2 cellular contexts compared by ENCODE assay signal in the genomic region with DNA sequence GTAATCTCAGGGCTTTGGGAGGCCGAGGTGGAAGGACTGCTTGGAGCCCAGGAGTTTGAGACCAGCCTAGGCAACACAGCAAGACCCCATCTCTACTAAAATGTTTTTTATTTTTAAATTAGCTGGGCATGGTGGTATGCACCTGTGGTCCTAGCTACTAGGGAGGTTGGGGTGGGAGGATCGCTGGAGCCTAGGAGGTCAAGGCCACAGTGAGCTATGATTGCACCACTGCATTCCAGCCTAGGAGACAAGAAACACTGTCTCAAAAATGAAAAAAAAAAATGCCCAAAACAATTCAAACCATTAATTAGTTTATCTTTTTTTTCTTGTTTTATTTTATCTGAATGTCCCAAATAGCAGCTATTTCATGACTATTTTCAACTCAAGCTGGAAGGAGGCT.
TF ChIP-seq lines count a peak whose summit lies in the region.

No MANE protein-coding gene starts in this region.

TF ChIP-seq in HCT116, 20 proteins besides CTCF, POLR2A, EP300 and RAD21 (continued from another document):
- TF ChIP-seq CBX3 (IDR thresholded peaks at IDR 0.05; ENCODE audit: low read depth) (no peak), ZFX (IDR thresholded peaks at IDR 0.05) (no peak), FOSL1 (IDR thresholded peaks at IDR 0.05; ENCODE audit: low read depth) (no peak), POLR2AphosphoS5 (IDR thresholded peaks at IDR 0.05; ENCODE audit: low read depth, low read length) (no peak), EZH2phosphoT487 (IDR thresholded peaks at IDR 0.05; ENCODE audit: borderline replicate concordance) (no peak), EZH2 (IDR thresholded peaks at IDR 0.05) (no peak), CEBPB (IDR thresholded peaks at IDR 0.05; ENCODE audit: low read depth) (no peak), ELF1 (IDR thresholded peaks at IDR 0.05; ENCODE audit: borderline replicate concordance, low read depth) (no peak), MAX (IDR thresholded peaks at IDR 0.05) (no peak), JUND (IDR thresholded peaks at IDR 0.05) (no peak), TCF7L2 (IDR thresholded peaks at IDR 0.05; ENCODE audit: borderline replicate concordance, extremely low read depth, insufficient read depth, insufficient read length) (no peak), SIN3A (IDR thresholded peaks at IDR 0.05; ENCODE audit: low read depth) (no peak), EGR1 (IDR thresholded peaks at IDR 0.05; ENCODE audit: low read depth) (no peak)
- TF ChIP-seq, protein P1, sequence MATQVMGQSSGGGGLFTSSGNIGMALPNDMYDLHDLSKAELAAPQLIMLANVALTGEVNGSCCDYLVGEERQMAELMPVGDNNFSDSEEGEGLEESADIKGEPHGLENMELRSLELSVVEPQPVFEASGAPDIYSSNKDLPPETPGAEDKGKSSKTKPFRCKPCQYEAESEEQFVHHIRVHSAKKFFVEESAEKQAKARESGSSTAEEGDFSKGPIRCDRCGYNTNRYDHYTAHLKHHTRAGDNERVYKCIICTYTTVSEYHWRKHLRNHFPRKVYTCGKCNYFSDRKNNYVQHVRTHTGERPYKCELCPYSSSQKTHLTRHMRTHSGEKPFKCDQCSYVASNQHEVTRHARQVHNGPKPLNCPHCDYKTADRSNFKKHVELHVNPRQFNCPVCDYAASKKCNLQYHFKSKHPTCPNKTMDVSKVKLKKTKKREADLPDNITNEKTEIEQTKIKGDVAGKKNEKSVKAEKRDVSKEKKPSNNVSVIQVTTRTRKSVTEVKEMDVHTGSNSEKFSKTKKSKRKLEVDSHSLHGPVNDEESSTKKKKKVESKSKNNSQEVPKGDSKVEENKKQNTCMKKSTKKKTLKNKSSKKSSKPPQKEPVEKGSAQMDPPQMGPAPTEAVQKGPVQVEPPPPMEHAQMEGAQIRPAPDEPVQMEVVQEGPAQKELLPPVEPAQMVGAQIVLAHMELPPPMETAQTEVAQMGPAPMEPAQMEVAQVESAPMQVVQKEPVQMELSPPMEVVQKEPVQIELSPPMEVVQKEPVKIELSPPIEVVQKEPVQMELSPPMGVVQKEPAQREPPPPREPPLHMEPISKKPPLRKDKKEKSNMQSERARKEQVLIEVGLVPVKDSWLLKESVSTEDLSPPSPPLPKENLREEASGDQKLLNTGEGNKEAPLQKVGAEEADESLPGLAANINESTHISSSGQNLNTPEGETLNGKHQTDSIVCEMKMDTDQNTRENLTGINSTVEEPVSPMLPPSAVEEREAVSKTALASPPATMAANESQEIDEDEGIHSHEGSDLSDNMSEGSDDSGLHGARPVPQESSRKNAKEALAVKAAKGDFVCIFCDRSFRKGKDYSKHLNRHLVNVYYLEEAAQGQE (IDR thresholded peaks at IDR 0.05; ENCODE audit: low read depth), result no peak
- TF ChIP-seq, protein P2, sequence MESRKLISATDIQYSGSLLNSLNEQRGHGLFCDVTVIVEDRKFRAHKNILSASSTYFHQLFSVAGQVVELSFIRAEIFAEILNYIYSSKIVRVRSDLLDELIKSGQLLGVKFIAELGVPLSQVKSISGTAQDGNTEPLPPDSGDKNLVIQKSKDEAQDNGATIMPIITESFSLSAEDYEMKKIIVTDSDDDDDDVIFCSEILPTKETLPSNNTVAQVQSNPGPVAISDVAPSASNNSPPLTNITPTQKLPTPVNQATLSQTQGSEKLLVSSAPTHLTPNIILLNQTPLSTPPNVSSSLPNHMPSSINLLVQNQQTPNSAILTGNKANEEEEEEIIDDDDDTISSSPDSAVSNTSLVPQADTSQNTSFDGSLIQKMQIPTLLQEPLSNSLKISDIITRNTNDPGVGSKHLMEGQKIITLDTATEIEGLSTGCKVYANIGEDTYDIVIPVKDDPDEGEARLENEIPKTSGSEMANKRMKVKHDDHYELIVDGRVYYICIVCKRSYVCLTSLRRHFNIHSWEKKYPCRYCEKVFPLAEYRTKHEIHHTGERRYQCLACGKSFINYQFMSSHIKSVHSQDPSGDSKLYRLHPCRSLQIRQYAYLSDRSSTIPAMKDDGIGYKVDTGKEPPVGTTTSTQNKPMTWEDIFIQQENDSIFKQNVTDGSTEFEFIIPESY (IDR thresholded peaks at IDR 0.05; ENCODE audit: extremely low read depth, insufficient replicate concordance, low read length), result no peak
- TF ChIP-seq, protein P3, sequence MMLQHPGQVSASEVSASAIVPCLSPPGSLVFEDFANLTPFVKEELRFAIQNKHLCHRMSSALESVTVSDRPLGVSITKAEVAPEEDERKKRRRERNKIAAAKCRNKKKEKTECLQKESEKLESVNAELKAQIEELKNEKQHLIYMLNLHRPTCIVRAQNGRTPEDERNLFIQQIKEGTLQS (IDR thresholded peaks at IDR 0.05), result no peak

TF ChIP-seq in SK-N-SH treated with all-trans-retinoic acid at 6 μM for 48 hours, 23 proteins besides CTCF, POLR2A, EP300 and RAD21 (continued from another document):
- TF ChIP-seq SNAI2 (CRISPR knock-in tag; IDR thresholded peaks at IDR 0.05), result no peak
- TF ChIP-seq ZC3H10 (CRISPR knock-in tag; IDR thresholded peaks at IDR 0.05), result no peak
- no peak for TF ChIP-seq ZFP30 (CRISPR knock-in tag; IDR thresholded peaks at IDR 0.05)
- no peak for TF ChIP-seq ISL1 (CRISPR knock-in tag; IDR thresholded peaks at IDR 0.05)
- no peak for TF ChIP-seq ESRRG (CRISPR knock-in tag; IDR thresholded peaks at IDR 0.05)
- no peak for TF ChIP-seq CSDC2 (CRISPR knock-in tag; IDR thresholded peaks at IDR 0.05)
- no peak for TF ChIP-seq OSR1 (CRISPR knock-in tag; IDR thresholded peaks at IDR 0.05)
- TF ChIP-seq GLIS3 (CRISPR knock-in tag; IDR thresholded peaks at IDR 0.05), result no peak
- TF ChIP-seq ZNF565 (CRISPR knock-in tag; conservative IDR thresholded peaks at IDR 0.05; ENCODE audit: low read depth), result no peak
- no peak for TF ChIP-seq TOX (CRISPR knock-in tag; IDR thresholded peaks at IDR 0.05; ENCODE audit: borderline replicate concordance)
- no peak for TF ChIP-seq ZNF70 (CRISPR knock-in tag; IDR thresholded peaks at IDR 0.05)
TF ChIP-seq in SK-N-SH treated with all-trans-retinoic acid at 6 μM for 48 hours: peak in this region for 0.
